In the genomic region with DNA sequence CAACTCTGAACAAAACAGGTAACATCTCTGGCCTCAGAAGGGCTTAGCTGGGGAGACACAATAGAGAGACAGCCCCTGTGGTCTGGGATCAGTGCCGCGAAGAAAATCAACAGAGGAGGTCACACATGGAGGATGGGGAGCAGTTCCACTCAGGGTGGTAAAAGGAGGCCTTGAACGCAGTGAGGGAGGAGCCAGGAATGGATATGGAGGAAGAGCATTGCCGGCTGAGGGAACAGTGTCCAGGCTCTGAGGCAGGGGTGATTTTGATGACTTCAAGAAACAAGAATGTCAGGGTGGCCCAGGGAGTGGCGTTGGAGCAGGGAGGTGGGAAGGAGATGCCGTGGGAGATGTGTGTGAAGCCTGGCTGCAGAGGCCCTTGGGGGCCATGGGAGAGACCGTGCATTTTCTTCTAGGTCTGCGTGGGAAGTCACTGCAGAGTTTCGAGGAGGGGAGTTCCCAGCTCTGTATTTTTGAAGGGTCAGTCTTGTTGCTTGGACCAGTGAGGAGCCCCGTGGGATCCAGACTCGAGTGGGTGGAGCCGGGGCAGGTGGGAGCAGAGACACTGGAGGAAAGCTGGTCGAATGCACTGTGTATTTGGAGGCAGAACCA, we compare ENCODE assay signal across 11 cellular contexts. TPM values are rescaled to one million over a fixed set of nuclear protein-coding genes. Genes with fewer than 3 reads are reported as not detected.
A peak's percentile ranks its signal among the peaks of the same experiment; 100 is the strongest.
DNase-seq lines count a peak whose midpoint lies in the region; ATAC-seq lines count a peak whose summit lies in the region.
"Had no signal": no experiment of that assay in that cellular context is flagged by ENCODE, and none has a peak within 500 bp of the region (broad histone marks: within the 10 kb centered on the region; RNA-seq: fewer than 3 reads in every experiment).

No MANE protein-coding gene starts in this region.

- no peaks in the 10 kb centered on the region for H3K27me3 Mint-ChIP-seq in CD4-positive, alpha-beta memory T cell
- no peaks in the 10 kb centered on the region for H3K27me3 Mint-ChIP-seq in dendritic cell treated with granulocyte-macrophage colony-stimulating factor and Interleukin-4, amounts not matched to agents 40 ng/mL and 50 ng/mL, for 4 days
- no peaks in the 10 kb centered on the region for H3K27me3 Mint-ChIP-seq in natural killer cell treated with Interleukin-12 subunit alpha and Interleukin-12 subunit beta and Interleukin-15 and Interleukin-18, amount 100 ng/mL, for 72 hours

- H3K27ac ChIP-seq in CD4-positive, alpha-beta memory T cell (ENCODE audit: low read depth, low read length): peak overlapping the region; percentile 62
- H3K27ac ChIP-seq: neural progenitor cell, SK-N-MC had no signal

- peaks cover 0 to under 1% (median 0%) of the 10 kb centered on the region in 8 donors for H3K9me3 Mint-ChIP-seq in CD4-positive, alpha-beta memory T cell
- H3K9me3 Mint-ChIP-seq in dendritic cell treated with granulocyte-macrophage colony-stimulating factor and Interleukin-4, amounts not matched to agents 40 ng/mL and 50 ng/mL, for 4 days: no peaks in the 10 kb centered on the region
- H3K9me3 Mint-ChIP-seq in natural killer cell treated with Interleukin-12 subunit alpha and Interleukin-12 subunit beta and Interleukin-15 and Interleukin-18, amount 100 ng/mL, for 72 hours: no peaks in the 10 kb centered on the region

- no peak for DNase-seq in CD4-positive, alpha-beta memory T cell
- DNase-seq in RPMI7951 (ENCODE audit: low read depth) (peak; percentile 69), C1 segment of cervical spinal cord (lab: John Stamatoyannopoulos, UW) (no peak), NCI-H524 (lab: John Stamatoyannopoulos, UW) (no peak)
- no peak for DNase-seq in natural killer cell treated with Interleukin-12 subunit alpha and Interleukin-12 subunit beta and Interleukin-15 and Interleukin-18, amount 100 ng/mL, for 72 hours (ENCODE audit: low spot score)
- DNase-seq: activated gamma-delta T cell treated with Interleukin-2 at 50 U/mL for 16 hours had no signal

- H3K27me3 ChIP-seq in CD4-positive, alpha-beta memory T cell (ENCODE audit: insufficient read depth, low read length): no peaks in the 10 kb centered on the region
- H3K27me3 ChIP-seq: neural progenitor cell had no signal

- H3K4me3 Mint-ChIP-seq in CD4-positive, alpha-beta memory T cell: peak overlapping the region in 6 of 8 donors; percentile 11 to 79 (median 44)
- H3K4me3 Mint-ChIP-seq in dendritic cell treated with granulocyte-macrophage colony-stimulating factor and Interleukin-4, amounts not matched to agents 40 ng/mL and 50 ng/mL, for 4 days: no peak overlapping the region
- H3K4me3 Mint-ChIP-seq in natural killer cell treated with Interleukin-12 subunit alpha and Interleukin-12 subunit beta and Interleukin-15 and Interleukin-18, amount 100 ng/mL, for 72 hours: peak overlapping the region; percentile 14

- peak overlapping the region; percentile 78 to 94 (median 92) for H3K27ac Mint-ChIP-seq in CD4-positive, alpha-beta memory T cell
- H3K27ac Mint-ChIP-seq in dendritic cell treated with granulocyte-macrophage colony-stimulating factor and Interleukin-4, amounts not matched to agents 40 ng/mL and 50 ng/mL, for 4 days: peak overlapping the region; percentile 81
- peak overlapping the region; percentile 84 to 95 for H3K27ac Mint-ChIP-seq in natural killer cell treated with Interleukin-12 subunit alpha and Interleukin-12 subunit beta and Interleukin-15 and Interleukin-18, amount 100 ng/mL, for 72 hours

- no peak for ATAC-seq in natural killer cell treated with Interleukin-12 subunit alpha and Interleukin-12 subunit beta and Interleukin-15 and Interleukin-18, amount 100 ng/mL, for 72 hours
- ATAC-seq in GM21619 (IDR thresholded peaks at IDR 0.05; ENCODE audit: unreplicated experiment): no peak
- no peak for ATAC-seq in GM21390 (IDR thresholded peaks at IDR 0.05; ENCODE audit: unreplicated experiment)

- peaks cover 79 to 94% (median 89%) of the 10 kb centered on the region in 4 donors for H3K4me1 Mint-ChIP-seq in CD4-positive, alpha-beta memory T cell
- H3K4me1 Mint-ChIP-seq in dendritic cell treated with granulocyte-macrophage colony-stimulating factor and Interleukin-4, amounts not matched to agents 40 ng/mL and 50 ng/mL, for 4 days (ENCODE audit: low read depth): peaks cover 92% of the 10 kb centered on the region
- peaks cover 83 to 85% of the 10 kb centered on the region in 2 donors for H3K4me1 Mint-ChIP-seq in natural killer cell treated with Interleukin-12 subunit alpha and Interleukin-12 subunit beta and Interleukin-15 and Interleukin-18, amount 100 ng/mL, for 72 hours (ENCODE audit: low read depth in 2 of 2)

- H3K36me3 ChIP-seq in CD4-positive, alpha-beta memory T cell (ENCODE audit: insufficient read depth, low read length): peaks cover 18% of the 10 kb centered on the region
- H3K36me3 ChIP-seq: neural progenitor cell had no signal

- no peak overlapping the region for H3K4me3 ChIP-seq in CD4-positive, alpha-beta memory T cell (ENCODE audit: low read length in 2 of 2)
- H3K4me3 ChIP-seq: neural progenitor cell, SK-N-MC had no signal

- no peaks in the 10 kb centered on the region for H3K9me3 ChIP-seq in CD4-positive, alpha-beta memory T cell (ENCODE audit: control insufficient read depth in 1 of 2, low read length in 2 of 2)

- intact Hi-C loops in CD4-positive, alpha-beta memory T cell (cut with micrococcal nuclease): no loop called here
- intact Hi-C loops in dendritic cell treated with granulocyte-macrophage colony-stimulating factor and Interleukin-4, amounts not matched to agents 40 ng/mL and 50 ng/mL, for 4 days (cut with micrococcal nuclease): no loop called here

- POLR2A ChIA-PET in CD4-positive, alpha-beta memory T cell (lab: Charles Lee; ENCODE audit: partially characterized antibody): interaction anchor here (1.3 to 11.7 kb wide), 4 partner anchors 10 to 45 kb away, joined by 6 to 713 read pairs (median 104); a partner anchor contains a TSS

- peaks cover 92% of the 10 kb centered on the region for H3K4me1 ChIP-seq in CD4-positive, alpha-beta memory T cell (ENCODE audit: insufficient read depth, low read length)

- CTCF ChIA-PET in CD4-positive, alpha-beta memory T cell (lab: Charles Lee; ENCODE audit: partially characterized antibody): interaction anchor here (0.6 to 21.6 kb wide), 9 partner anchors 9 to 120 kb away, joined by 3 to 814 read pairs (median 4); a partner anchor contains a TSS

- peaks cover 14 to 59% of the 10 kb centered on the region in 2 donors for H3K36me3 Mint-ChIP-seq in CD4-positive, alpha-beta memory T cell
- peaks cover 50% of the 10 kb centered on the region for H3K36me3 Mint-ChIP-seq in dendritic cell treated with granulocyte-macrophage colony-stimulating factor and Interleukin-4, amounts not matched to agents 40 ng/mL and 50 ng/mL, for 4 days (ENCODE audit: low read depth)
- H3K36me3 Mint-ChIP-seq in natural killer cell treated with Interleukin-12 subunit alpha and Interleukin-12 subunit beta and Interleukin-15 and Interleukin-18, amount 100 ng/mL, for 72 hours: peaks cover 1% of the 10 kb centered on the region

RNA-seq across cellular contexts. Expression of a gene that starts 35.7 kb away (rescaled TPM):
- under 1 TPM; 0.17 TPM for total RNA-seq in CD4-positive, alpha-beta memory T cell
- not detected for polyA plus RNA-seq in CD4-positive, alpha-beta memory T cell
- total RNA-seq in RPMI7951 (2014; rRNA removed; shearing (Covaris generic)): 0.10 TPM in 1 of 2 replicates, not detected in the other
- total RNA-seq in natural killer cell treated with Interleukin-12 subunit alpha and Interleukin-12 subunit beta and Interleukin-15 and Interleukin-18, amount 100 ng/mL, for 72 hours: under 1 TPM; 0.25 to 0.40 TPM

RNA-seq across cellular contexts. Expression of a gene that starts 47.9 kb away (rescaled TPM):
- 100 to 1,000 TPM; 151 to 153 TPM for total RNA-seq in CD4-positive, alpha-beta memory T cell
- polyA plus RNA-seq in CD4-positive, alpha-beta memory T cell: 100 to 1,000 TPM; 148 to 246 TPM
- 56.4 and 67.0 TPM in 2 replicates for total RNA-seq in RPMI7951 (2014; rRNA removed; shearing (Covaris generic))
- 10 to 100 TPM; 56.5 to 76.6 TPM for total RNA-seq in natural killer cell treated with Interleukin-12 subunit alpha and Interleukin-12 subunit beta and Interleukin-15 and Interleukin-18, amount 100 ng/mL, for 72 hours
